In genomic region chr20:58878399-58878798, GRCh38 we compare ENCODE assay signal across 21 cellular contexts. TPM values are rescaled to one million over a fixed set of nuclear protein-coding genes. Genes with fewer than 3 reads are reported as not detected.
DNase-seq lines count a peak whose midpoint lies in the region; ATAC-seq and TF ChIP-seq lines count a peak whose summit lies in the region.
"Had no signal": no experiment of that assay in that cellular context is flagged by ENCODE, and none has a peak within 500 bp of the region (broad histone marks: within the 10 kb centered on the region; RNA-seq: fewer than 3 reads in every experiment).

No MANE protein-coding gene starts in this region.

- CTCF ChIA-PET in activated CD4-positive, alpha-beta T cell treated with anti-CD3 and anti-CD28 coated beads, Interleukin-2, amount 10 ng/mL, durations not matched to agents 7 days and 5 days (lab: Charles Lee): interaction anchor here (1.6 kb wide), 1 partner anchor 8 kb away, joined by 5 read pairs; no protein-coding TSS in a partner anchor
- CTCF ChIA-PET in CD4-positive, alpha-beta T cell (lab: Charles Lee): no interaction called here
- CTCF ChIA-PET in activated CD8-positive, alpha-beta T cell treated with anti-CD3 and anti-CD28 coated beads for 36 hours (lab: Charles Lee): interaction anchor here (1.1 to 2.1 kb wide), 2 partner anchors 8 to 12 kb away, joined by 6 to 7 read pairs; no protein-coding TSS in a partner anchor

- H3K27ac Mint-ChIP-seq in activated CD4-positive, alpha-beta T cell treated with anti-CD3 and anti-CD28 coated beads, Interleukin-2, amount 10 ng/mL, durations not matched to agents 7 days and 5 days: peak overlapping the region; percentile 87
- H3K27ac Mint-ChIP-seq in CD4-positive, alpha-beta T cell: peak overlapping the region; percentile 92
- peak overlapping the region; percentile 70 for H3K27ac Mint-ChIP-seq in activated CD8-positive, alpha-beta T cell treated with anti-CD3 and anti-CD28 coated beads for 36 hours
- no peak overlapping the region for H3K27ac Mint-ChIP-seq in neural crest cell (ENCODE audit: unreplicated experiment)
- H3K27ac Mint-ChIP-seq: dendritic cell treated with granulocyte-macrophage colony-stimulating factor and Interleukin-4, amounts not matched to agents 40 ng/mL and 50 ng/mL, for 4 days; stimulated activated naive B cell treated with anti-CD40 and anti-IgM and Interleukin-4, amounts not matched to agents 10 μg/mL and 1 μg/mL and 100 μg/mL, for 72 hours had no signal

- H3K4me3 Mint-ChIP-seq in activated CD4-positive, alpha-beta T cell treated with anti-CD3 and anti-CD28 coated beads, Interleukin-2, amount 10 ng/mL, durations not matched to agents 7 days and 5 days: peak overlapping the region; percentile 8
- peak overlapping the region; percentile 66 for H3K4me3 Mint-ChIP-seq in CD4-positive, alpha-beta T cell
- peak overlapping the region; percentile 10 for H3K4me3 Mint-ChIP-seq in activated CD8-positive, alpha-beta T cell treated with anti-CD3 and anti-CD28 coated beads for 36 hours
- H3K4me3 Mint-ChIP-seq in neural crest cell: peak overlapping the region; percentile 39
- H3K4me3 Mint-ChIP-seq: dendritic cell treated with granulocyte-macrophage colony-stimulating factor and Interleukin-4, amounts not matched to agents 40 ng/mL and 50 ng/mL, for 4 days; stimulated activated naive B cell treated with anti-CD40 and anti-IgM and Interleukin-4, amounts not matched to agents 10 μg/mL and 1 μg/mL and 100 μg/mL, for 72 hours had no signal

- H3K9me3 Mint-ChIP-seq in activated CD4-positive, alpha-beta T cell treated with anti-CD3 and anti-CD28 coated beads, Interleukin-2, amount 10 ng/mL, durations not matched to agents 7 days and 5 days: no peaks in the 10 kb centered on the region
- H3K9me3 Mint-ChIP-seq in CD4-positive, alpha-beta T cell: no peaks in the 10 kb centered on the region
- H3K9me3 Mint-ChIP-seq in activated CD8-positive, alpha-beta T cell treated with anti-CD3 and anti-CD28 coated beads for 36 hours: no peaks in the 10 kb centered on the region
- no peaks in the 10 kb centered on the region for H3K9me3 Mint-ChIP-seq in neural crest cell
- H3K9me3 Mint-ChIP-seq: dendritic cell treated with granulocyte-macrophage colony-stimulating factor and Interleukin-4, amounts not matched to agents 40 ng/mL and 50 ng/mL, for 4 days; stimulated activated naive B cell treated with anti-CD40 and anti-IgM and Interleukin-4, amounts not matched to agents 10 μg/mL and 1 μg/mL and 100 μg/mL, for 72 hours; T-helper 2 cell treated with Interferon-gamma antibody and Interleukin-4, amounts not matched to agents 5 μg/mL and 100 μg/mL, for 36 hours had no signal

- no peak for ATAC-seq in CD4-positive, alpha-beta T cell (ENCODE audit: poor library complexity)
- no peak for ATAC-seq in activated CD8-positive, alpha-beta T cell treated with anti-CD3 and anti-CD28 coated beads for 36 hours
- no peak for ATAC-seq in HG02610 (IDR thresholded peaks at IDR 0.05; ENCODE audit: unreplicated experiment)
- ATAC-seq: stimulated activated naive B cell treated with anti-CD40 and anti-IgM and Interleukin-4, amounts not matched to agents 10 μg/mL and 1 μg/mL and 100 μg/mL, for 72 hours had no signal

- POLR2A ChIA-PET in activated CD4-positive, alpha-beta T cell treated with anti-CD3 and anti-CD28 coated beads, Interleukin-2, amount 10 ng/mL, durations not matched to agents 7 days and 5 days (lab: Charles Lee): no interaction called here
- POLR2A ChIA-PET in CD4-positive, alpha-beta T cell (lab: Charles Lee): interaction anchor here (1.0 to 1.8 kb wide), 3 partner anchors 13 to 154 kb away, joined by 3 to 6 read pairs (median 3); partner anchors contain the start of gene ATP5F1E
- POLR2A ChIA-PET in activated CD8-positive, alpha-beta T cell treated with anti-CD3 and anti-CD28 coated beads for 36 hours (lab: Charles Lee): no interaction called here

- no peaks in the 10 kb centered on the region for H3K27me3 Mint-ChIP-seq in activated CD4-positive, alpha-beta T cell treated with anti-CD3 and anti-CD28 coated beads, Interleukin-2, amount 10 ng/mL, durations not matched to agents 7 days and 5 days
- no peaks in the 10 kb centered on the region for H3K27me3 Mint-ChIP-seq in CD4-positive, alpha-beta T cell
- H3K27me3 Mint-ChIP-seq in activated CD8-positive, alpha-beta T cell treated with anti-CD3 and anti-CD28 coated beads for 36 hours: no peaks in the 10 kb centered on the region
- H3K27me3 Mint-ChIP-seq in neural crest cell (ENCODE audit: low read depth): no peaks in the 10 kb centered on the region
- H3K27me3 Mint-ChIP-seq: stimulated activated naive B cell treated with anti-CD40 and anti-IgM and Interleukin-4, amounts not matched to agents 10 μg/mL and 1 μg/mL and 100 μg/mL, for 72 hours had no signal

- intact Hi-C loops in CD4-positive, alpha-beta T cell (cut with DNase I, micrococcal nuclease): loop anchor here in 1 of 2 experiments (2.0 kb wide), 1 partner anchor 14 kb away; no protein-coding TSS in a partner anchor
- intact Hi-C loops in activated CD8-positive, alpha-beta T cell treated with anti-CD3 and anti-CD28 coated beads for 36 hours (cut with micrococcal nuclease): loop anchor here (10.0 kb wide), 1 partner anchor 346 kb away; no protein-coding TSS in a partner anchor

- H3K4me1 Mint-ChIP-seq in activated CD4-positive, alpha-beta T cell treated with anti-CD3 and anti-CD28 coated beads, Interleukin-2, amount 10 ng/mL, durations not matched to agents 7 days and 5 days: peaks cover 41% of the 10 kb centered on the region
- peaks cover 34% of the 10 kb centered on the region for H3K4me1 Mint-ChIP-seq in CD4-positive, alpha-beta T cell (ENCODE audit: low read depth)
- peaks cover 25% of the 10 kb centered on the region for H3K4me1 Mint-ChIP-seq in activated CD8-positive, alpha-beta T cell treated with anti-CD3 and anti-CD28 coated beads for 36 hours (ENCODE audit: low read depth)
- H3K4me1 Mint-ChIP-seq in neural crest cell: peaks cover 52% of the 10 kb centered on the region
- H3K4me1 Mint-ChIP-seq: stimulated activated naive B cell treated with anti-CD40 and anti-IgM and Interleukin-4, amounts not matched to agents 10 μg/mL and 1 μg/mL and 100 μg/mL, for 72 hours had no signal

- TF ChIP-seq CTCF in CD4-positive, alpha-beta T cell (IDR thresholded peaks at IDR 0.05): no peak
- TF ChIP-seq CTCF in activated CD8-positive, alpha-beta T cell treated with anti-CD3 and anti-CD28 coated beads for 36 hours (IDR thresholded peaks at IDR 0.05): no peak
- TF ChIP-seq CTCF in neural crest cell (conservative IDR thresholded peaks at IDR 0.05): no peak

- no peak overlapping the region for H3K27ac ChIP-seq in CD4-positive, alpha-beta T cell (ENCODE audit: low read depth, low read length)
- H3K27ac ChIP-seq: HL-60, Peyer's patch, SJCRH30, transverse colon had no signal

- DNase-seq in activated CD4-positive, alpha-beta T cell treated with anti-CD3 and anti-CD28 coated beads, Interleukin-2, amount 10 ng/mL, durations not matched to agents 7 days and 5 days: no peak
- no peak for DNase-seq in activated CD4-positive, alpha-beta T cell treated with anti-CD3 and anti-CD28 coated beads for 48 hours
- no peak for DNase-seq in CD4-positive, alpha-beta T cell
- DNase-seq in activated CD8-positive, alpha-beta T cell treated with anti-CD3 and anti-CD28 coated beads for 36 hours: no peak
- DNase-seq in neural crest cell (ENCODE audit: low read depth, low spot score) (no peak), GF-D8 (lab: John Stamatoyannopoulos, UW) (no peak), kidney tubule cell (ENCODE audit: low spot score) (no peak)
- DNase-seq: activated effector memory CD4-positive, alpha-beta T cell treated with Interleukin-2 at 50 U/mL for 16 hours; aorta; C1 segment of cervical spinal cord; caudate nucleus; mammary epithelial cell; NCI-H2081 treated with DMSO at 0.1 percent for 48 hours; Peyer's patch; SJCRH30; stimulated activated naive B cell treated with anti-CD40 and anti-IgM and Interleukin-4, amounts not matched to agents 10 μg/mL and 1 μg/mL and 100 μg/mL, for 72 hours; transverse colon had no signal

- H3K27me3 ChIP-seq in CD4-positive, alpha-beta T cell (ENCODE audit: control insufficient read depth, insufficient read depth, low read length): no peaks in the 10 kb centered on the region
- H3K27me3 ChIP-seq: Peyer's patch, SJCRH30, transverse colon had no signal

- no peaks in the 10 kb centered on the region for H3K36me3 Mint-ChIP-seq in activated CD4-positive, alpha-beta T cell treated with anti-CD3 and anti-CD28 coated beads, Interleukin-2, amount 10 ng/mL, durations not matched to agents 7 days and 5 days (ENCODE audit: low read depth)
- no peaks in the 10 kb centered on the region for H3K36me3 Mint-ChIP-seq in CD4-positive, alpha-beta T cell (ENCODE audit: low read depth)
- no peaks in the 10 kb centered on the region for H3K36me3 Mint-ChIP-seq in activated CD8-positive, alpha-beta T cell treated with anti-CD3 and anti-CD28 coated beads for 36 hours (ENCODE audit: low read depth)
- H3K36me3 Mint-ChIP-seq in neural crest cell (ENCODE audit: low read depth): no peaks in the 10 kb centered on the region

- H3K9me3 ChIP-seq in CD4-positive, alpha-beta T cell (ENCODE audit: control insufficient read depth, low read length): no peaks in the 10 kb centered on the region
- H3K9me3 ChIP-seq: Peyer's patch, SJCRH30, transverse colon had no signal

RNA-seq across cellular contexts. Expression of gene GNAS, which starts 25.9 kb away (rescaled TPM):
- total RNA-seq in activated CD4-positive, alpha-beta T cell treated with anti-CD3 and anti-CD28 coated beads, Interleukin-2, amount 10 ng/mL, durations not matched to agents 7 days and 5 days: 1,000 to 10,000 TPM; 1,022 to 1,326 TPM
- total RNA-seq in CD4-positive, alpha-beta T cell: 1,000 to 10,000 TPM; 1,245 to 1,317 TPM
- 100 to 1,000 TPM; 703 to 723 TPM for total RNA-seq in activated CD8-positive, alpha-beta T cell treated with anti-CD3 and anti-CD28 coated beads for 36 hours
- total RNA-seq in neural crest cell: 1,339 and 1,425 TPM in 2 replicates

RNA-seq across cellular contexts. Expression of gene GNAS-AS1, which starts 27.7 kb away (rescaled TPM):
- 1 to 10 TPM in 1 of 2 experiments, under 1 TPM in 1; 0.96 to 1.5 TPM for total RNA-seq in activated CD4-positive, alpha-beta T cell treated with anti-CD3 and anti-CD28 coated beads, Interleukin-2, amount 10 ng/mL, durations not matched to agents 7 days and 5 days
- not detected for total RNA-seq in CD4-positive, alpha-beta T cell
- total RNA-seq in activated CD8-positive, alpha-beta T cell treated with anti-CD3 and anti-CD28 coated beads for 36 hours: 1 to 10 TPM; 1.7 to 2.0 TPM
- total RNA-seq in neural crest cell: 3.8 and 6.3 TPM in 2 replicates
- total RNA-seq: SJCRH30 had no signal

Comparison
In these comparisons a context has a peak if more than half of its experiments do, and no peak if none do; other contexts are left out.
1. H3K4me3 Mint-ChIP-seq: peak in every context shown above with its lines; median percentile 66 in CD4-positive, alpha-beta T cell; 39 in neural crest cell; 10 in activated CD8-positive, alpha-beta T cell treated with anti-CD3 and anti-CD28 coated beads for 36 hours; 8 in activated CD4-positive, alpha-beta T cell treated with anti-CD3 and anti-CD28 coated beads, Interleukin-2, amount 10 ng/mL, durations not matched to agents 7 days and 5 days.